ENCODE assay signal across 25 cellular contexts in the genomic region with DNA sequence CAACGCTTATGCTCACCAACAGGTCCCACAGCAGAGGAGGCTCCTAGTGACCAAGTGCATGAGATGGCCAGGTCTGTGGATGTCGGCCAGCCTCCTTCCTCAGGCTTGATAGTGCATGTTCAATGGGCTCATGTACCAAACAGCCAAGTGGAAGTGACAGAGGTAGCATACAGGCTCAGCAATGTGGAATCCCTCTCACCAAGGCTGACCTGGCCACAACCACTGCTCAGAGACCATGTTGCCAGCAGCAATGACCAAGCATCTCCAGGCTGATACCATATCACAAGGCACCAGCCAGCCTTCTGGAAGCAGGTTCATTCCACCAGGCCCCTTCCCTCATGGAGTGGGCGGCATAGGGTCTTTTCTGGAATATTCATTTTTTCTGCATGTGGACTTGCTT.
"Had no signal": no experiment of that assay in that cellular context is flagged by ENCODE, and none has a peak within 500 bp of the region (broad histone marks: within the 10 kb centered on the region; RNA-seq: fewer than 3 reads in every experiment).

No MANE protein-coding gene starts in this region.

- H3K4me1 ChIP-seq: left lung, parathyroid adenoma, thyroid gland had no signal

- ATAC-seq: gastroesophageal sphincter; left cardiac atrium; left lung; natural killer cell treated with Interleukin-12 subunit alpha and Interleukin-12 subunit beta and Interleukin-15 and Interleukin-18, amount 100 ng/mL, for 72 hours; sciatic nerve; stimulated activated effector memory CD8-positive, alpha-beta T cell treated with anti-CD3 and anti-CD28 coated beads, Interleukin-12 subunit alpha, Interleukin-12 subunit beta, amount 100 ng/mL, for 72 hours had no signal

- H2AFZ ChIP-seq: parathyroid adenoma had no signal

- DNase-seq: cortex of kidney; dorsolateral prefrontal cortex; effector CD4-positive, alpha-beta T cell; foreskin fibroblast; heart left ventricle; hippocampal formation; left cardiac atrium; left lung; mesenchymal stem cell; naive B cell; stimulated activated CD4-positive, alpha-beta T cell treated with anti-CD3 and anti-CD28 coated beads, Interleukin-12 subunit alpha, Interleukin-12 subunit beta, amount 100 ng/mL, for 4 hours; stimulated activated CD4-positive, alpha-beta T cell treated with anti-CD3 and anti-CD28 coated beads, Interleukin-1b, Interleukin-23, amount 100 ng/mL, for 48 hours; stimulated activated CD4-positive, alpha-beta T cell treated with anti-CD3 and anti-CD28 coated beads, Interleukin-4, amount 100 ng/mL, for 1 hour; stimulated activated naive CD4-positive, alpha-beta T cell treated with Interleukin-2 at 50 U/mL for 16 hours; stomach; thyroid gland had no signal

- H3K9me3 ChIP-seq: neutrophil had no signal

- H3K4me3 ChIP-seq: dorsolateral prefrontal cortex, gastroesophageal sphincter, heart left ventricle, left lung, right atrium auricular region, smooth muscle cell, stomach, thyroid gland had no signal

- H3K4me2 ChIP-seq: smooth muscle cell had no signal

- H3K36me3 ChIP-seq: heart left ventricle, left lung, neutrophil, right atrium auricular region, thyroid gland had no signal

- H3K79me2 ChIP-seq: parathyroid adenoma had no signal

- H3K9ac ChIP-seq: parathyroid adenoma had no signal

- H3K27me3 ChIP-seq: dorsolateral prefrontal cortex, gastroesophageal sphincter, heart left ventricle, left lung, right atrium auricular region, stomach, thyroid gland had no signal

- H3K27ac ChIP-seq: dorsolateral prefrontal cortex, heart left ventricle, left lung, neutrophil, parathyroid adenoma, right atrium auricular region, thyroid gland had no signal

- FAIRE-seq: islet of Langerhans had no signal
